In the genomic region with DNA sequence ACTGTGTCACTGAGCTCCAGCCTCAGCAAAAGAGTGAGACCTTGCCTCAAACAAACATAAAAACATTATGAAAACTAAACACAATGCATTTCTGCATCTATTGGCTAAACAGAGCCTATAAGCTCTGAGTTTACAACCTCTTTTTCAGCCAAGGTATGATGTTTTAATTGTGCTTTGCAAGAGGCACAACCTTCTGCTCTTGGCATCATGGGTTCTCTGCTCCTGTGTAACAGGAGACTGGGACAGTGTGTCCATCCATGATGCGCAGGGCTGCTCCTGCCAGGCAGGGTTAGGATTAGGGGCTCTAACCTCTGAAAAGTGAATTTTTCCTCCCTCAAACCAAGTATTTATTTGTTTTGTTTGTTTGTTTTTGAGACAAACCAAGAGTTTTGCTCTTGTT, we compare ENCODE assay signal across 26 cellular contexts. TPM values are rescaled to one million over a fixed set of nuclear protein-coding genes. Genes with fewer than 3 reads are reported as not detected.
A peak's percentile ranks its signal among the peaks of the same experiment; 100 is the strongest.
DNase-seq lines count a peak whose midpoint lies in the region; ATAC-seq, FAIRE-seq and TF ChIP-seq lines count a peak whose summit lies in the region.
"Had no signal": no experiment of that assay in that cellular context is flagged by ENCODE, and none has a peak within 500 bp of the region (broad histone marks: within the 10 kb centered on the region; RNA-seq: fewer than 3 reads in every experiment).

No MANE protein-coding gene starts in this region.

- peaks cover 3% of the 10 kb centered on the region for H3K79me2 ChIP-seq in HepG2 (ENCODE audit: insufficient read depth, low read length)

- TF ChIP-seq EP300 in HepG2 (IDR thresholded peaks at IDR 0.05; ENCODE audit: low read depth in 2 of 2, low read length in 2 of 2) (no peak), HepG2 (CRISPR knock-in tag; IDR thresholded peaks at IDR 0.05; ENCODE audit: borderline replicate concordance) (no peak)

- no peaks in the 10 kb centered on the region for H3K9me3 ChIP-seq in heart right ventricle
- no peaks in the 10 kb centered on the region for H3K9me3 ChIP-seq in right cardiac atrium (ENCODE audit: control insufficient read depth, low read length)
- H3K9me3 ChIP-seq in HepG2 (ENCODE audit: low read length) = no peaks in the 10 kb centered on the region
- no peaks in the 10 kb centered on the region for H3K9me3 ChIP-seq in right lobe of liver
- H3K9me3 ChIP-seq in gastrocnemius medialis = no peaks in the 10 kb centered on the region
- H3K9me3 ChIP-seq: BE2C, BLaER1 had no signal

- TF ChIP-seq POLR2A in HepG2 (IDR thresholded peaks at IDR 0.05; ENCODE audit: insufficient read depth in 1 of 2, low read depth in 2 of 2, low read length in 2 of 2) (no peak), right lobe of liver (IDR thresholded peaks at IDR 0.05) (no peak), gastrocnemius medialis (IDR thresholded peaks at IDR 0.05) (no peak)

- CTCF ChIA-PET in HepG2 (lab: Yijun Ruan, JAX; ENCODE audit: low intra/inter-chr PET ratio, low total read pairs) = no interaction called here

- peaks cover 8 to 89% (median 47%) of the 10 kb centered on the region in 9 donors for H3K4me1 ChIP-seq in heart right ventricle
- H3K4me1 ChIP-seq in right cardiac atrium (ENCODE audit: control insufficient read depth, insufficient read depth, low read length) = peaks cover 7% of the 10 kb centered on the region
- peaks cover 63% of the 10 kb centered on the region for H3K4me1 ChIP-seq in HepG2 (ENCODE audit: insufficient read depth, low read length)
- peaks cover 0 to 13% (median 2%) of the 10 kb centered on the region in 4 donors for H3K4me1 ChIP-seq in right lobe of liver
- H3K4me1 ChIP-seq in gastrocnemius medialis = peaks cover 21 to 34% of the 10 kb centered on the region in 2 donors

- DNase-seq in heart right ventricle (no peak), right cardiac atrium (no peak), HepG2 (ENCODE audit: low spot score) (no peak), right lobe of liver (no peak), gastrocnemius medialis (no peak)
- DNase-seq: 8988T; ACHN; BE2C; C1 segment of cervical spinal cord; CD4-positive, alpha-beta memory T cell; CD4-positive, CD25-positive, alpha-beta regulatory T cell; CD8-positive, alpha-beta memory T cell; COR-L47; DMS 273 treated with DMSO at 0.1 percent for 48 hours; DMS153; DMS53; DMS79; DND-41; EL; GDM1 had no signal

- TF ChIP-seq CTCF in heart right ventricle (IDR thresholded peaks at IDR 0.05) = no peak
- no peak for TF ChIP-seq CTCF in HepG2 (CRISPR knock-in tag; IDR thresholded peaks at IDR 0.05)
- no peak for TF ChIP-seq CTCF in right lobe of liver (IDR thresholded peaks at IDR 0.05)
- no peak for TF ChIP-seq CTCF in gastrocnemius medialis (IDR thresholded peaks at IDR 0.05 in 4 of 5, conservative IDR thresholded peaks at IDR 0.05 in 1 of 5)

- POLR2A ChIA-PET in HepG2 (lab: Yijun Ruan, JAX) = interaction anchor here (1.0 to 1.7 kb wide), 2 partner anchors 117 to 267 kb away, joined by 3 to 8 read pairs; partner anchors contain the start of gene PSMA6

- FAIRE-seq in HepG2 (lab: Jason Lieb, UNC) = no peak
- FAIRE-seq: A204.1, GM12878, GM12892, GM18507 had no signal

- no peak overlapping the region for H3K4me3 ChIP-seq in heart right ventricle
- H3K4me3 ChIP-seq in right cardiac atrium (ENCODE audit: low read length) = no peak overlapping the region
- H3K4me3 ChIP-seq in HepG2 (replicated peaks in 1 of 3; ENCODE audit: insufficient read depth in 1 of 3, low read depth in 2 of 3, low read length in 3 of 3) = no peak overlapping the region
- H3K4me3 ChIP-seq in right lobe of liver = no peak overlapping the region
- H3K4me3 ChIP-seq in gastrocnemius medialis = no peak overlapping the region
- H3K4me3 ChIP-seq: BLaER1, GM12878 had no signal

- no peak overlapping the region for H2AFZ ChIP-seq in HepG2 (ENCODE audit: low read length)

- in situ Hi-C loops in HepG2 (cut with HindIII; ENCODE audit: extremely low pct_ligation_motif_present, low pct_unique_long_range_greater_than_20kb) = loop anchor here (5.0 kb wide), 5 partner anchors 77 to 287 kb away; partner anchors contain the start of genes PPP2R3C and PRORP
- in situ Hi-C loops in gastrocnemius medialis (cut with MboI; ENCODE audit: low sequenced_read_pairs in 4 of 4) = loop anchor here (5.0 to 25.0 kb wide), 6 partner anchors 75 to 697 kb away; partner anchors contain the start of genes PSMA6 (in 4 of the 4), CFL2 (in 1 of the 4), FAM177A1 (in 1 of the 4) and PPP2R3C (in 1 of the 4)

- H4K20me1 ChIP-seq in HepG2 (ENCODE audit: insufficient read depth, low read length) = no peaks in the 10 kb centered on the region
- H4K20me1 ChIP-seq: BLaER1 had no signal

- intact Hi-C loops in heart right ventricle (cut with DNase I) (loop anchor here in 5 of 10 donors (5.0 to 10.0 kb wide), 6 partner anchors 105 to 287 kb away; partner anchors contain the start of genes PPP2R3C (in 1 of the 5), PRORP (in 1 of the 5) and PSMA6 (in 1 of the 5)), right cardiac atrium (cut with DNase I) (loop anchor here in 2 of 4 donors (5.0 to 10.0 kb wide), 2 partner anchors 125 to 192 kb away; no protein-coding TSS in a partner anchor), HepG2 (cut with micrococcal nuclease; ENCODE audit: unreplicated experiment) (loop anchor here (5.0 kb wide), 1 partner anchor 362 kb away; the partner anchor contains the start of gene FAM177A1), right lobe of liver (cut with DNase I) (no loop called here), gastrocnemius medialis (cut with DNase I; ENCODE audit: low total_unique reads) (loop anchor here (10.0 kb wide), 2 partner anchors 395 to 535 kb away; partner anchors contain the start of genes BAZ1A and RALGAPA1)

- no peak overlapping the region for H3K4me2 ChIP-seq in HepG2 (ENCODE audit: low read depth, low read length)
- H3K4me2 ChIP-seq: BLaER1 had no signal

- H3K27me3 ChIP-seq in heart right ventricle (no peaks in the 10 kb centered on the region), right cardiac atrium (ENCODE audit: control insufficient read depth, insufficient read depth) (no peaks in the 10 kb centered on the region), HepG2 (ENCODE audit: control insufficient read depth in 1 of 2, insufficient read depth in 2 of 2, low read length in 2 of 2) (no peaks in the 10 kb centered on the region; a peak in 2 of 5 replicates), right lobe of liver (no peaks in the 10 kb centered on the region), gastrocnemius medialis (no peaks in the 10 kb centered on the region)
- H3K27me3 ChIP-seq: BE2C, BLaER1 had no signal

- no peak for ATAC-seq in heart right ventricle
- no peak for ATAC-seq in right cardiac atrium
- ATAC-seq in HepG2 = no peak
- ATAC-seq in right lobe of liver = no peak
- ATAC-seq in gastrocnemius medialis = no peak
- no peak for ATAC-seq in GM19455 (IDR thresholded peaks at IDR 0.05; ENCODE audit: unreplicated experiment)
- ATAC-seq: GM12878 had no signal

- H3K36me3 ChIP-seq in heart right ventricle (no peaks in the 10 kb centered on the region), HepG2 (replicated peaks in 1 of 2; ENCODE audit: control insufficient read depth in 1 of 2, insufficient read depth in 2 of 2, low read length in 2 of 2) (no peaks in the 10 kb centered on the region), right lobe of liver (no peaks in the 10 kb centered on the region), gastrocnemius medialis (no peaks in the 10 kb centered on the region)
- H3K36me3 ChIP-seq: BE2C, BLaER1 had no signal

- no TSS peak for BruUV-seq in HepG2 (replicated peaks; lab: Mats Ljungman, UMichigan)

- peak overlapping the region in 8 of 10 donors; percentile 49 to 88 (median 73) for H3K27ac ChIP-seq in heart right ventricle
- no peak overlapping the region for H3K27ac ChIP-seq in right cardiac atrium (ENCODE audit: low read length)
- H3K27ac ChIP-seq in HepG2 (ENCODE audit: extremely low read length, insufficient read depth, low read length) = no peak overlapping the region
- H3K27ac ChIP-seq in right lobe of liver = no peak overlapping the region
- peak overlapping the region in 3 of 4 donors; percentile 39 to 99 (median 63) for H3K27ac ChIP-seq in gastrocnemius medialis
- H3K27ac ChIP-seq: BLaER1 had no signal

- no peak for TF ChIP-seq RAD21 in HepG2 (CRISPR knock-in tag; IDR thresholded peaks at IDR 0.05)

- WGBS in heart right ventricle, 2 donors = 96 to 98% methylated on average over 1 of the region's 1 CpG
- WGBS in right cardiac atrium = 96% methylated on average over 1 of the region's 1 CpG
- WGBS in HepG2 (ENCODE audit: low lambda C conversion rate) = 95% methylated on average over 1 of the region's 1 CpG
- 83% methylated on average over 1 of the region's 1 CpG for WGBS in right lobe of liver (ENCODE audit: insufficient coverage, low coverage, low lambda C conversion rate, missing lambda C conversion rate)

- no peak overlapping the region for H3K9ac ChIP-seq in HepG2 (ENCODE audit: insufficient read depth, low read depth, low read length)
- H3K9ac ChIP-seq: BLaER1 had no signal

RNA-seq across cellular contexts. Expression of gene NFKBIA, which starts 5.0 kb away (rescaled TPM):
- 10 to 100 TPM; 41.0 to 98.5 (median 58.7) TPM for total RNA-seq in heart right ventricle
- polyA plus RNA-seq in heart right ventricle = 10 to 100 TPM; 73.7 to 88.4 TPM
- 100 to 1,000 TPM in 3 of 4 donors, 10 to 100 TPM in 1; 74.0 to 125 (median 103) TPM for total RNA-seq in right cardiac atrium
- 81.2 TPM for polyA plus RNA-seq in right cardiac atrium
- total RNA-seq in HepG2 (2016; rRNA removed; fragmentation: Illumina TruSeq; extraction: Trizol) = 232 and 319 TPM in 2 replicates
- 103 and 116 TPM in 2 replicates for total RNA-seq in HepG2 (2016; cell fraction: cytosol; rRNA removed; fragmentation: Illumina TruSeq; extraction: Trizol; ENCODE audit: low read depth)
- total RNA-seq in HepG2 (2016; cell fraction: insoluble cytoplasmic fraction; rRNA removed; fragmentation: Illumina TruSeq; extraction: Trizol) = 208 and 321 TPM in 2 replicates
- total RNA-seq in HepG2 (2016; cell fraction: membrane; rRNA removed; fragmentation: Illumina TruSeq; extraction: Trizol) = 196 and 209 TPM in 2 replicates
- total RNA-seq in HepG2 (2016; cell fraction: nucleus; rRNA removed; fragmentation: Illumina TruSeq; extraction: Trizol) = 367 and 382 TPM in 2 replicates
- polyA plus RNA-seq in HepG2 (2011; rRNA removed) = 173 and 197 TPM in 2 replicates
- polyA plus RNA-seq in HepG2 (2011; cell fraction: cytosol; rRNA removed) = 81.6 and 128 TPM in 2 replicates
- 363 and 589 TPM in 2 replicates for polyA plus RNA-seq in HepG2 (2011; cell fraction: nucleus; rRNA removed)
- 58.7 and 87.8 TPM in 2 replicates for polyA plus RNA-seq in HepG2 (2012)
- polyA plus RNA-seq in HepG2 (2016; cell fraction: cytosol; fragmentation: Illumina TruSeq; extraction: Trizol; ENCODE audit: low read depth) = 21.2 and 21.7 TPM in 2 replicates
- 160 and 187 TPM in 2 replicates for polyA plus RNA-seq in HepG2 (2016; cell fraction: insoluble cytoplasmic fraction; fragmentation: Illumina TruSeq; extraction: Trizol; ENCODE audit: low read depth)
- 41.5 and 42.6 TPM in 2 replicates for polyA plus RNA-seq in HepG2 (2016; cell fraction: membrane; fragmentation: Illumina TruSeq; extraction: Trizol; ENCODE audit: low read depth)
- 546 and 548 TPM in 2 replicates for polyA plus RNA-seq in HepG2 (2016; cell fraction: nucleus; fragmentation: Illumina TruSeq; extraction: Trizol; ENCODE audit: insufficient read depth, low read depth)
- 421 and 666 TPM in 2 replicates for polyA minus RNA-seq in HepG2 (2011; rRNA and poly(A)+ RNA removed; ENCODE audit: low replicate concordance)
- 80.5 and 103 TPM in 2 replicates for polyA minus RNA-seq in HepG2 (2011; cell fraction: cytosol; rRNA and poly(A)+ RNA removed)
- polyA minus RNA-seq in HepG2 (2011; cell fraction: nucleus; rRNA and poly(A)+ RNA removed) = 421 and 559 TPM in 2 replicates
- 100 to 1,000 TPM in 3 of 6 experiments, 10 to 100 TPM in 3; 84.8 to 140 (median 106) TPM for total RNA-seq in right lobe of liver
- 100 to 1,000 TPM; 185 to 379 (median 320) TPM for total RNA-seq in gastrocnemius medialis

Comparison
In these comparisons a context has a peak if more than half of its experiments do, and no peak if none do; other contexts are left out.
1. H3K27ac ChIP-seq: peak in heart right ventricle (8 of 10) and gastrocnemius medialis (3 of 4); none in right cardiac atrium (single experiment), HepG2 (single experiment) and right lobe of liver (0 of 3).
2. intact Hi-C loops: an anchor here in HepG2 (5.0 kb wide) and gastrocnemius medialis (10.0 kb wide); none called in right lobe of liver.